8 cellular contexts compared by ENCODE assay signal in the genomic region with DNA sequence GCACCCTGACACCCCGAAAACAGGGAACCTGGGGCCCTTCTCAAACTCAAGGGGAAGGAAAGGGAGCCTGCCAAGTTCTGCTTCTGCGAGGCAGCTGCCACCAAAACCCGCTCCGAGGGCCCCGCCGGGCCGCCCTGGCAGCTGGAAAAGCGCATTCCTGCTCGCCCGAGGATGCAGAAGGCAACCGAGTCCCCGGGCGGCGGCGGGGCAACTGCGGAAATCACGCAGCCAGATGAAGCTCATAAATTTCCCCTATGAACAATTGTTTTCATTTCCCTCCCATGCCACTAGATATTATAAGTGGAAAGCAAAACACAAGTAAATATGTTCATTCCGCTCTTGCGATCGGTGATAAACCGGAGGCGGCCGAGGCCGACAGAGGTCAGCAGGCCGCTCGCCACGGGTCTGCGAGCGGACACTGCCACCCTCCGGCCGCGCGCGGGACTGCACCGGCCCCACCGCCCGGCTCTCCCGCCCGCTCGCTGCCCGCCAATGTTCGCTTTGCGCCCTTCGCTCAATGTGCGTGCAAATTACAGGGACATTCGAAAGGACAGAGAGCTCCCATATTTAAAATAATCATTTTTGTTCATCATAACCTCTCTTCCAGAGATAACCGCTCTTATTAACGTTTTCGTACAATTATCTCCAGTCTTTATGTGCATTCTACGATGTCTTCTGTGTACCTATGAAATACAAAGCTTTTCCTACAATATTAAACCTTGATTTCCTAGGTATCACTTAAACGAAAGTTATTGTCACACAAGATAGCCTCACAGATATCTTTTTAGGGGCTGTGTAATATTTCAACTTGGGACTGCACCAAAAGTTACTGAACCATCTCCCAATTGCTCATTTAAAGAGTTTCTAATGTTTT.
DNase-seq lines count a peak whose midpoint lies in the region; ATAC-seq and TF ChIP-seq lines count a peak whose summit lies in the region.

No MANE protein-coding gene starts in this region.

- H3K9me3 Mint-ChIP-seq in activated T-cell treated with anti-CD3 and anti-CD28 coated beads, Interleukin-2, amount 50 U/mL, for 4 hours: no peaks in the 10 kb centered on the region
- no peaks in the 10 kb centered on the region for H3K9me3 Mint-ChIP-seq in neural crest cell

- no peaks in the 10 kb centered on the region for H3K79me2 ChIP-seq in DND-41 (ENCODE audit: insufficient read depth, low read length)

- DNase-seq in DND-41 (peak; percentile 15), H7 (peak; percentile 94), NOMO-1 treated with dmso at 0.1 percent for 144 hours (lab: John Stamatoyannopoulos, UW; ENCODE audit: unreplicated experiment) (peak; percentile 8), fibroblast of peridontal ligament (ENCODE audit: extremely low read depth) (peak; percentile 23), neural crest cell (ENCODE audit: low read depth, low spot score) (peak; percentile 76)
- peak; percentile 57 for DNase-seq in activated T-cell treated with anti-CD3 and anti-CD28 coated beads, Interleukin-2, amount 50 U/mL, for 4 hours
- DNase-seq in NK-92 treated with Interleukin-12 subunit alpha and Interleukin-12 subunit beta, amount 100 ng/mL, for 24 hours (lab: John Stamatoyannopoulos, UW): no peak

- H3K27ac ChIP-seq in DND-41 (ENCODE audit: low read length) (no peak overlapping the region), subcutaneous abdominal adipose tissue (ENCODE audit: low read depth, low read length) (no peak overlapping the region)

- no peak overlapping the region for H3K27ac Mint-ChIP-seq in neural crest cell (ENCODE audit: unreplicated experiment)

- H3K36me3 ChIP-seq in DND-41 (ENCODE audit: insufficient read depth, low read length) (no peaks in the 10 kb centered on the region), H7 (replicated peaks; ENCODE audit: control insufficient read depth, insufficient read depth, low read length) (no peaks in the 10 kb centered on the region), subcutaneous abdominal adipose tissue (ENCODE audit: control insufficient read depth in 5 of 5, insufficient read depth in 5 of 5, low read length in 5 of 5) (no peaks in the 10 kb centered on the region)

- peaks cover 11% of the 10 kb centered on the region for H3K27me3 ChIP-seq in DND-41 (ENCODE audit: insufficient read depth, low read length, poor library complexity)
- H3K27me3 ChIP-seq in H7 (ENCODE audit: control insufficient read depth, insufficient read depth, low read length): peaks cover 12% of the 10 kb centered on the region
- H3K27me3 ChIP-seq in subcutaneous abdominal adipose tissue (ENCODE audit: control insufficient read depth in 5 of 5, insufficient read depth in 4 of 5, low read length in 5 of 5): peaks cover 5 to 20% (median 13%) of the 10 kb centered on the region in 5 donors

- H4K20me1 ChIP-seq in DND-41 (ENCODE audit: insufficient read depth, low read length): peaks cover 16% of the 10 kb centered on the region

- TF ChIP-seq CTCF in DND-41 (IDR thresholded peaks at IDR 0.05; ENCODE audit: borderline replicate concordance, extremely low read depth, low read length, poor library complexity, severe bottlenecking): peak; percentile 71
- TF ChIP-seq CTCF in neural crest cell (conservative IDR thresholded peaks at IDR 0.05): peak; percentile 100

- H3K4me1 ChIP-seq in DND-41 (ENCODE audit: insufficient read depth, low read length) (peaks cover 22% of the 10 kb centered on the region), subcutaneous abdominal adipose tissue (ENCODE audit: control insufficient read depth in 5 of 5, insufficient read depth in 5 of 5, low read length in 5 of 5) (peaks cover 0 to 9% (median 6%) of the 10 kb centered on the region in 5 donors)

- peak overlapping the region; percentile 59 for H3K4me3 Mint-ChIP-seq in activated T-cell treated with anti-CD3 and anti-CD28 coated beads, Interleukin-2, amount 50 U/mL, for 4 hours
- peak overlapping the region; percentile 78 for H3K4me3 Mint-ChIP-seq in neural crest cell

- peaks cover 9% of the 10 kb centered on the region for H3K4me1 Mint-ChIP-seq in activated T-cell treated with anti-CD3 and anti-CD28 coated beads, Interleukin-2, amount 50 U/mL, for 4 hours (ENCODE audit: low read depth)
- peaks cover 6% of the 10 kb centered on the region for H3K4me1 Mint-ChIP-seq in neural crest cell

- H3K9ac ChIP-seq in DND-41 (ENCODE audit: low read depth, low read length) (no peak overlapping the region), subcutaneous abdominal adipose tissue (ENCODE audit: low read length in 5 of 5) (peak overlapping the region in 2 of 5 donors; percentile 56 to 62)

- H3K9me3 ChIP-seq in DND-41 (ENCODE audit: insufficient read depth, low read length, severe bottlenecking) (no peaks in the 10 kb centered on the region), subcutaneous abdominal adipose tissue (ENCODE audit: control insufficient read depth in 5 of 5, low read length in 5 of 5) (no peaks in the 10 kb centered on the region)

- H3K4me2 ChIP-seq in DND-41 (ENCODE audit: insufficient read depth, low read length): peak overlapping the region; percentile 53

- H2AFZ ChIP-seq in DND-41 (ENCODE audit: low read depth, low read length): no peak overlapping the region

- H3K36me3 Mint-ChIP-seq in activated T-cell treated with anti-CD3 and anti-CD28 coated beads, Interleukin-2, amount 50 U/mL, for 4 hours (ENCODE audit: insufficient read depth): no peaks in the 10 kb centered on the region
- H3K36me3 Mint-ChIP-seq in neural crest cell (ENCODE audit: low read depth): no peaks in the 10 kb centered on the region

- no peak for ATAC-seq in DND-41 (ENCODE audit: insufficient read depth, low read depth)
- peak; percentile 74 to 83 for ATAC-seq in activated T-cell treated with anti-CD3 and anti-CD28 coated beads, Interleukin-2, amount 50 U/mL, for 4 hours

- H3K4me3 ChIP-seq in DND-41 (ENCODE audit: low read depth in 1 of 2, low read length in 2 of 2): peak overlapping the region in 1 of 2 experiments; percentile 5; a peak in 1 of 4 replicates
- peak overlapping the region; percentile 15; the same call in 1 of the 2 replicates for H3K4me3 ChIP-seq in H7 (ENCODE audit: insufficient read depth, low read depth, low read length)
- H3K4me3 ChIP-seq in subcutaneous abdominal adipose tissue (ENCODE audit: low read depth in 1 of 5, low read length in 5 of 5): peak overlapping the region in 4 of 5 donors; percentile 41 to 52 (median 46)

- peaks cover 43% of the 10 kb centered on the region for H3K27me3 Mint-ChIP-seq in activated T-cell treated with anti-CD3 and anti-CD28 coated beads, Interleukin-2, amount 50 U/mL, for 4 hours (ENCODE audit: low read depth)
- peaks cover 70% of the 10 kb centered on the region for H3K27me3 Mint-ChIP-seq in neural crest cell (ENCODE audit: low read depth)
